In genomic region chr2:216606551-216607527, GRCh38 we compare ENCODE assay signal across 8 cellular contexts. TPM values are rescaled to one million over a fixed set of nuclear protein-coding genes. Genes with fewer than 3 reads are reported as not detected.
DNase-seq lines count a peak whose midpoint lies in the region; ATAC-seq and TF ChIP-seq lines count a peak whose summit lies in the region.

No MANE protein-coding gene starts in this region.

- no peaks in the 10 kb centered on the region for H3K9me3 ChIP-seq in Loucy (ENCODE audit: insufficient read depth, low read depth, low read length)
- no peaks in the 10 kb centered on the region for H3K9me3 ChIP-seq in neuronal stem cell (replicated peaks in 1 of 2; ENCODE audit: control insufficient read depth in 2 of 2, insufficient read depth in 1 of 2, low read depth in 1 of 2, low read length in 2 of 2)
- no peaks in the 10 kb centered on the region for H3K9me3 ChIP-seq in stomach

- H3K9ac ChIP-seq in Loucy (ENCODE audit: low read depth, low read length, poor library complexity, severe bottlenecking) = peak overlapping the region; percentile 81
- no peak overlapping the region for H3K9ac ChIP-seq in neuronal stem cell (ENCODE audit: low read depth, low read length, poor library complexity)

- H3K4ac ChIP-seq in neuronal stem cell (ENCODE audit: low read length) = peak overlapping the region; percentile 4

- peak overlapping the region; percentile 66 for H2BK15ac ChIP-seq in neuronal stem cell (ENCODE audit: low read length)

- H4K20me1 ChIP-seq in Loucy (ENCODE audit: insufficient read depth, low read length, poor library complexity, severe bottlenecking) = no peaks in the 10 kb centered on the region

- H3K27ac ChIP-seq in neuronal stem cell (replicated peaks; ENCODE audit: low read length) = no peak overlapping the region
- H3K27ac ChIP-seq in stomach = no peak overlapping the region

- TF ChIP-seq EP300 in stomach (IDR thresholded peaks at IDR 0.05) = no peak

- H3K23ac ChIP-seq in neuronal stem cell (ENCODE audit: low read depth, low read length, poor library complexity) = peak overlapping the region; percentile 40

- H4K8ac ChIP-seq in neuronal stem cell (ENCODE audit: low read depth, low read length) = no peak overlapping the region

- H3K14ac ChIP-seq in neuronal stem cell (ENCODE audit: low read length) = no peak overlapping the region

- no peaks in the 10 kb centered on the region for H3K79me1 ChIP-seq in neuronal stem cell (ENCODE audit: low read depth, low read length)

- no peaks in the 10 kb centered on the region for H3F3A ChIP-seq in Loucy (ENCODE audit: low read depth)

- H3K4me1 ChIP-seq in Loucy (ENCODE audit: insufficient read depth, low read length, poor library complexity, severe bottlenecking) (peaks cover 57% of the 10 kb centered on the region), neuronal stem cell (ENCODE audit: control insufficient read depth in 2 of 2, insufficient read depth in 1 of 2, low read depth in 1 of 2, low read length in 2 of 2) (peaks cover 18 to 24% of the 10 kb centered on the region in 2 donors), stomach (peaks cover 0 to 12% (median 7%) of the 10 kb centered on the region in 4 donors)

- no peak overlapping the region for H4K91ac ChIP-seq in neuronal stem cell (ENCODE audit: low read depth, low read length, poor library complexity)

- H2AFZ ChIP-seq in Loucy (ENCODE audit: low read length) = peak overlapping the region; percentile 74
- H2AFZ ChIP-seq in neuronal stem cell (ENCODE audit: low read length) = peak overlapping the region; percentile 88

- peak; percentile 87 for ATAC-seq in GM21526 (IDR thresholded peaks at IDR 0.05; ENCODE audit: low FRiP score, unreplicated experiment)

- peak overlapping the region; percentile 79 for H3K4me2 ChIP-seq in Loucy (ENCODE audit: low read depth, low read length, poor library complexity, severe bottlenecking)
- peak overlapping the region; percentile 63 for H3K4me2 ChIP-seq in neuronal stem cell (ENCODE audit: insufficient read depth, low read length, poor library complexity, severe bottlenecking)

- WGBS in neuronal stem cell (ENCODE audit: extremely low coverage in 2 of 2, insufficient read length in 2 of 2, insufficient replicate concordance in 1 of 2), 2 donors = no CpG with 5 or more reads among the region's 30 CpGs
- WGBS in stomach, 5 donors = 46 to 63% (median 50%) methylated on average over 29 to 30 of the region's 30 CpGs

- H3K18ac ChIP-seq in neuronal stem cell (ENCODE audit: low read length) = peak overlapping the region; percentile 82

- H3K36me3 ChIP-seq in Loucy (ENCODE audit: insufficient read depth, low read length) (no peaks in the 10 kb centered on the region), neuronal stem cell (replicated peaks in 1 of 2; ENCODE audit: control insufficient read depth in 2 of 2, insufficient read depth in 2 of 2, low read length in 2 of 2) (no peaks in the 10 kb centered on the region), stomach (no peaks in the 10 kb centered on the region)

- no peak for TF ChIP-seq CTCF in Loucy (conservative IDR thresholded peaks at IDR 0.05; ENCODE audit: low read length)
- TF ChIP-seq CTCF in stomach (IDR thresholded peaks at IDR 0.05) = no peak

- TF ChIP-seq POLR2A in stomach (IDR thresholded peaks at IDR 0.05) = no peak

- H3K4me3 ChIP-seq in Loucy (ENCODE audit: low read length, poor library complexity, severe bottlenecking) (peak overlapping the region; percentile 70), neuronal stem cell (ENCODE audit: low read length in 2 of 2) (peak overlapping the region; percentile 31 to 34), stomach (peak overlapping the region in 1 of 4 donors; percentile 7)

- DNase-seq in DMS79 treated with DMSO at 0.1 percent for 48 hours (lab: John Stamatoyannopoulos, UW) (peak; percentile 97), neuronal stem cell (ENCODE audit: low spot score) (peak; percentile 48), stomach (no peak), CD1c-positive myeloid dendritic cell (ENCODE audit: extremely low spot score) (no peak)
- DNase-seq in activated CD8-positive, alpha-beta memory T cell treated with anti-CD3 and anti-CD28 coated beads, Interleukin-2, amount 50 U/mL, for 48 hours = peak; percentile 88
- no peak for DNase-seq in activated CD4-positive, CD25-positive, alpha-beta regulatory T cell treated with anti-CD3 and anti-CD28 coated beads, Interleukin-2, amount 50 U/mL, for 72 hours

- intact Hi-C loops in stomach (cut with DNase I; ENCODE audit: low total_unique reads) = no loop called here

- no peaks in the 10 kb centered on the region for H3K9me2 ChIP-seq in Loucy (replicated peaks; ENCODE audit: low read depth, low read length)

- H3K79me2 ChIP-seq in Loucy (ENCODE audit: insufficient read depth, low read length) = no peaks in the 10 kb centered on the region

- peak overlapping the region; percentile 20 for H2BK120ac ChIP-seq in neuronal stem cell (ENCODE audit: low read depth, low read length)

- H3K27me3 ChIP-seq in Loucy (ENCODE audit: insufficient read depth, low read length, poor library complexity, severe bottlenecking) (no peaks in the 10 kb centered on the region), neuronal stem cell (ENCODE audit: control insufficient read depth in 3 of 3, insufficient read depth in 3 of 3, low read depth in 1 of 3, low read length in 3 of 3) (no peaks in the 10 kb centered on the region), stomach (peaks cover 0 to 8% (median 0%) of the 10 kb centered on the region in 3 donors)

- no peak overlapping the region for H2BK5ac ChIP-seq in neuronal stem cell (ENCODE audit: low read length)

- H2AK5ac ChIP-seq in neuronal stem cell (ENCODE audit: low read depth, low read length) = peak overlapping the region; percentile 34

- peak overlapping the region; percentile 93 for H2BK12ac ChIP-seq in neuronal stem cell (ENCODE audit: low read length)

RNA-seq across cellular contexts. Expression of gene IGFBP2, which starts 26.4 kb away (rescaled TPM):
- polyA plus RNA-seq in neuronal stem cell (2013, experiment 1 of 2) = 479 TPM
- 466 TPM for polyA plus RNA-seq in neuronal stem cell (2013, experiment 2 of 2)
- 100 to 1,000 TPM; 180 to 636 (median 529) TPM for total RNA-seq in stomach
- polyA plus RNA-seq in stomach = 100 to 1,000 TPM; 106 to 285 (median 238) TPM

Comparison
In these comparisons a context has a peak if more than half of its experiments do, and no peak if none do; other contexts are left out.
1. DNase-seq: peak in DMS79 treated with DMSO at 0.1 percent for 48 hours (single experiment), activated CD8-positive, alpha-beta memory T cell treated with anti-CD3 and anti-CD28 coated beads, Interleukin-2, amount 50 U/mL, for 48 hours (single experiment) and neuronal stem cell (single experiment); none in stomach (single experiment), activated CD4-positive, CD25-positive, alpha-beta regulatory T cell treated with anti-CD3 and anti-CD28 coated beads, Interleukin-2, amount 50 U/mL, for 72 hours (single experiment) and CD1c-positive myeloid dendritic cell (single experiment).